ENCODE assay signal across 34 cellular contexts in genomic region chr19:2312819-2313501, GRCh38. TPM values are rescaled to one million over a fixed set of nuclear protein-coding genes. Genes with fewer than 3 reads are reported as not detected.
DNase-seq lines count a peak whose midpoint lies in the region; ATAC-seq, FAIRE-seq and TF ChIP-seq lines count a peak whose summit lies in the region.
"Had no signal": no experiment of that assay in that cellular context is flagged by ENCODE, and none has a peak within 500 bp of the region (broad histone marks: within the 10 kb centered on the region; RNA-seq: fewer than 3 reads in every experiment).

No MANE protein-coding gene starts in this region.

- TF ChIP-seq CTCF in HEK293 (tag by site-specific recombination; IDR thresholded peaks at IDR 0.05) (no peak), H1 (IDR thresholded peaks at IDR 0.05; ENCODE audit: control extremely low read depth in 1 of 3, insufficient read depth in 1 of 3, low read depth in 1 of 3, low read length in 3 of 3) (peak in 1 of 3 experiments; percentile 6; a peak in 1 of 4 replicates)

- no peaks in the 10 kb centered on the region for H4K20me1 ChIP-seq in H1 (replicated peaks in 1 of 2; ENCODE audit: control insufficient read depth in 1 of 2, insufficient read depth in 2 of 2, low read length in 2 of 2)

- no peak overlapping the region for H4K5ac ChIP-seq in H1 (ENCODE audit: insufficient read length, low read depth, low read length)

- DNase-seq in NCI-H345 (lab: John Stamatoyannopoulos, UW) (peak; percentile 63), NCI-H345 treated with DMSO at 0.1 percent for 48 hours (lab: John Stamatoyannopoulos, UW; ENCODE audit: unreplicated experiment) (no peak), H1 (ENCODE audit: low read depth in 1 of 2, low spot score in 2 of 2) (peak in 1 of 2 experiments; percentile 81)
- DNase-seq in activated T-cell treated with anti-CD3 and anti-CD28 coated beads, Interleukin-2, amount 50 U/mL, for 4 hours, result no peak
- DNase-seq: ACHN; activated CD8-positive, alpha-beta memory T cell treated with anti-CD3 and anti-CD28 coated beads for 24 hours; activated naive CD4-positive, alpha-beta T cell treated with Interleukin-2 at 50 U/mL for 16 hours; activated T-cell treated with anti-CD3 and anti-CD28 coated beads, Interleukin-2, amount 50 U/mL, for 48 hours; amniotic stem cell; C1 segment of cervical spinal cord; effector memory CD4-positive, alpha-beta T cell; foreskin fibroblast; GOT3; Karpas-422; NCI-H187 treated with DMSO at 0.1 percent for 48 hours; NCI-H524 treated with DMSO at 0.1 percent for 48 hours; pancreas; RPMI8226; uterus had no signal

- H3K36me3 ChIP-seq in HEK293 (ENCODE audit: control insufficient read depth in 2 of 2, insufficient read depth in 1 of 2, low read length in 2 of 2), result no peaks in the 10 kb centered on the region
- no peaks in the 10 kb centered on the region for H3K36me3 ChIP-seq in H1 (ENCODE audit: control insufficient read depth in 2 of 4, insufficient read depth in 4 of 4, low read length in 3 of 4)
- H3K36me3 ChIP-seq: breast epithelium, pancreas, suprapubic skin, uterus had no signal

- no peak overlapping the region for H3K23ac ChIP-seq in H1 (ENCODE audit: insufficient read length)

- H2BK12ac ChIP-seq in H1 (ENCODE audit: low read depth, low read length), result no peak overlapping the region

- H3K27me3 Mint-ChIP-seq in stimulated activated memory B cell treated with anti-CD40 and anti-IgM and Interleukin-4, amounts not matched to agents 10 μg/mL and 1 μg/mL and 100 μg/mL, for 72 hours, result peaks cover 29% of the 10 kb centered on the region
- peaks cover 52% of the 10 kb centered on the region for H3K27me3 Mint-ChIP-seq in activated T-cell treated with anti-CD3 and anti-CD28 coated beads, Interleukin-2, amount 50 U/mL, for 4 hours (ENCODE audit: low read depth)

- no peak for TF ChIP-seq POLR2A in H1 (IDR thresholded peaks at IDR 0.05; ENCODE audit: control extremely low read depth in 1 of 2, low read depth in 2 of 2, low read length in 2 of 2)

- no peak for FAIRE-seq in H1 (lab: Jason Lieb, UNC)
- FAIRE-seq: colon, G401.6, GM18507, HTR-8/SVneo, islet of Langerhans, pancreas had no signal

- POLR2A ChIA-PET in HEK293 (lab: Yijun Ruan, JAX), result no interaction called here
- POLR2A ChIA-PET in H1 (lab: Charles Lee; ENCODE audit: partially characterized antibody), result interaction anchor here (0.6 to 1.6 kb wide), 3 partner anchors 10 to 55 kb away, joined by 3 to 6 read pairs (median 3); no protein-coding TSS in a partner anchor

- no peak overlapping the region for H2AFZ ChIP-seq in H1 (ENCODE audit: low read length)

- WGBS in H1 (ENCODE audit: extremely low coverage in 1 of 2, insufficient coverage in 1 of 2, insufficient read length in 1 of 2, insufficient replicate concordance in 2 of 2, low coverage in 1 of 2, low lambda C conversion rate in 2 of 2, missing lambda C conversion rate in 1 of 2), 2 experiments, result 57% methylated on average over 21 of the region's 28 CpGs; no CpG with 5 or more reads in 1 of the 2 experiments

- H4K8ac ChIP-seq in H1 (ENCODE audit: extremely low read depth, insufficient read depth, low read length), result peak overlapping the region; percentile 46; the same call in 1 of the 2 replicates

- H3K79me2 ChIP-seq in H1 (ENCODE audit: control insufficient read depth in 1 of 2, insufficient read depth in 2 of 2, low read length in 2 of 2), result no peaks in the 10 kb centered on the region

- H3K4me3 ChIP-seq in HEK293 (ENCODE audit: low read depth, low read length) (no peak overlapping the region), H1 (ENCODE audit: extremely low read depth in 1 of 4, insufficient read depth in 2 of 4, low read depth in 3 of 4, low read length in 4 of 4) (peak overlapping the region in 1 of 4 experiments; percentile 42; a peak in 2 of 8 replicates)
- H3K4me3 ChIP-seq: breast epithelium, pancreas, smooth muscle cell, suprapubic skin, uterus had no signal

- no peak overlapping the region for H2BK5ac ChIP-seq in H1 (ENCODE audit: low read depth, low read length)

- no peak overlapping the region; the same call in 1 of the 2 replicates for H2BK20ac ChIP-seq in H1 (ENCODE audit: low read length)

- H2BK15ac ChIP-seq in H1 (ENCODE audit: low read length), result peak overlapping the region; percentile 25; the same call in 1 of the 2 replicates

- H3K27me3 ChIP-seq in H1 (replicated peaks in 1 of 4; ENCODE audit: control insufficient read depth in 3 of 4, extremely low read depth in 1 of 4, insufficient read depth in 3 of 4, low read length in 3 of 4), result peaks cover 6 to 14% (median 12%) of the 10 kb centered on the region in 4 experiments
- H3K27me3 ChIP-seq: pancreas had no signal

- peak overlapping the region; percentile 93 for H2AK5ac ChIP-seq in H1 (ENCODE audit: low read depth, low read length)

- H3K36me3 Mint-ChIP-seq in stimulated activated memory B cell treated with anti-CD40 and anti-IgM and Interleukin-4, amounts not matched to agents 10 μg/mL and 1 μg/mL and 100 μg/mL, for 72 hours, result no peaks in the 10 kb centered on the region
- H3K36me3 Mint-ChIP-seq in activated T-cell treated with anti-CD3 and anti-CD28 coated beads, Interleukin-2, amount 50 U/mL, for 4 hours (ENCODE audit: insufficient read depth), result no peaks in the 10 kb centered on the region

- H3K4me1 Mint-ChIP-seq in stimulated activated memory B cell treated with anti-CD40 and anti-IgM and Interleukin-4, amounts not matched to agents 10 μg/mL and 1 μg/mL and 100 μg/mL, for 72 hours, result peaks cover 44% of the 10 kb centered on the region
- H3K4me1 Mint-ChIP-seq in activated T-cell treated with anti-CD3 and anti-CD28 coated beads, Interleukin-2, amount 50 U/mL, for 4 hours (ENCODE audit: low read depth), result peaks cover 2% of the 10 kb centered on the region

- no peaks in the 10 kb centered on the region for H3K9me3 ChIP-seq in HEK293 (ENCODE audit: control insufficient read depth, insufficient read depth, low read depth, low read length)
- no peaks in the 10 kb centered on the region for H3K9me3 ChIP-seq in H1 (ENCODE audit: insufficient read depth in 2 of 2, low read depth in 1 of 2, low read length in 1 of 2)
- H3K9me3 ChIP-seq: pancreas had no signal

- H3K18ac ChIP-seq in H1 (ENCODE audit: extremely low read depth, low read length), result no peak overlapping the region; the same call in 1 of the 2 replicates

- peak overlapping the region; percentile 5 to 60; a peak in 2 of 4 replicates for H3K4me2 ChIP-seq in H1 (ENCODE audit: insufficient read depth in 1 of 2, low read depth in 2 of 2, low read length in 2 of 2)
- H3K4me2 ChIP-seq: smooth muscle cell had no signal

- TF ChIP-seq EP300 in H1 (IDR thresholded peaks at IDR 0.05; ENCODE audit: borderline replicate concordance in 1 of 2, low read depth in 2 of 2, low read length in 2 of 2), result no peak

- ATAC-seq in stimulated activated memory B cell treated with anti-CD40 and anti-IgM and Interleukin-4, amounts not matched to agents 10 μg/mL and 1 μg/mL and 100 μg/mL, for 72 hours, result no peak
- ATAC-seq in activated T-cell treated with anti-CD3 and anti-CD28 coated beads, Interleukin-2, amount 50 U/mL, for 4 hours, result no peak
- ATAC-seq in GM18517 (IDR thresholded peaks at IDR 0.05; ENCODE audit: unreplicated experiment), result no peak
- no peak for ATAC-seq in HG03045 (IDR thresholded peaks at IDR 0.05; ENCODE audit: unreplicated experiment)
- ATAC-seq: natural killer cell treated with Interleukin-12 subunit alpha and Interleukin-12 subunit beta and Interleukin-15 and Interleukin-18, amount 100 ng/mL, for 72 hours; pancreas had no signal

- peaks cover 2% of the 10 kb centered on the region; the same call in 1 of the 2 replicates for H3K23me2 ChIP-seq in H1 (ENCODE audit: low read depth, low read length)

- H3K27ac Mint-ChIP-seq in stimulated activated memory B cell treated with anti-CD40 and anti-IgM and Interleukin-4, amounts not matched to agents 10 μg/mL and 1 μg/mL and 100 μg/mL, for 72 hours, result peak overlapping the region; percentile 48
- H3K27ac Mint-ChIP-seq: natural killer cell treated with Interleukin-12 subunit alpha and Interleukin-12 subunit beta and Interleukin-15 and Interleukin-18, amount 100 ng/mL, for 72 hours; T-helper 1 cell treated with Interleukin-12 subunit alpha and Interleukin-12 subunit beta and Interleukin-4 antibody, amounts not matched to agents 30 μg/mL and 1 μg/mL, for 36 hours had no signal

- H3K9me3 Mint-ChIP-seq in stimulated activated memory B cell treated with anti-CD40 and anti-IgM and Interleukin-4, amounts not matched to agents 10 μg/mL and 1 μg/mL and 100 μg/mL, for 72 hours, result no peaks in the 10 kb centered on the region
- H3K9me3 Mint-ChIP-seq in activated T-cell treated with anti-CD3 and anti-CD28 coated beads, Interleukin-2, amount 50 U/mL, for 4 hours, result peaks cover 9% of the 10 kb centered on the region

- H3K4me1 ChIP-seq in HEK293 (ENCODE audit: control insufficient read depth, insufficient read depth, low read length) (no peaks in the 10 kb centered on the region), H1 (replicated peaks in 1 of 4; ENCODE audit: control insufficient read depth in 3 of 4, insufficient read depth in 4 of 4, low read length in 3 of 4) (peaks cover 0 to 8% (median under 1%) of the 10 kb centered on the region in 4 experiments; a peak in 4 of 7 replicates)
- H3K4me1 ChIP-seq: breast epithelium, pancreas, uterus had no signal

- no peak overlapping the region for H3K14ac ChIP-seq in H1 (ENCODE audit: insufficient read length)

- H3K9ac ChIP-seq in H1 (replicated peaks in 1 of 4; ENCODE audit: extremely low read depth in 1 of 4, low read depth in 3 of 4, low read length in 3 of 4), result no peak overlapping the region

- CTCF ChIA-PET in HEK293 (lab: Yijun Ruan, JAX), result no interaction called here
- CTCF ChIA-PET in H1 (lab: Charles Lee; ENCODE audit: partially characterized antibody), result interaction anchor here (0.9 to 9.8 kb wide), 2 partner anchors 37 to 67 kb away, joined by 3 to 106 read pairs; no protein-coding TSS in a partner anchor

- no peaks in the 10 kb centered on the region for H3K79me1 ChIP-seq in H1 (ENCODE audit: low read depth, low read length)

- no peak overlapping the region for H2BK120ac ChIP-seq in H1 (replicated peaks; ENCODE audit: low read depth, low read length)

- H3K4me3 Mint-ChIP-seq in stimulated activated memory B cell treated with anti-CD40 and anti-IgM and Interleukin-4, amounts not matched to agents 10 μg/mL and 1 μg/mL and 100 μg/mL, for 72 hours, result no peak overlapping the region
- no peak overlapping the region for H3K4me3 Mint-ChIP-seq in activated T-cell treated with anti-CD3 and anti-CD28 coated beads, Interleukin-2, amount 50 U/mL, for 4 hours
- H3K4me3 Mint-ChIP-seq: natural killer cell treated with Interleukin-12 subunit alpha and Interleukin-12 subunit beta and Interleukin-15 and Interleukin-18, amount 100 ng/mL, for 72 hours; T-helper 1 cell treated with Interleukin-12 subunit alpha and Interleukin-12 subunit beta and Interleukin-4 antibody, amounts not matched to agents 30 μg/mL and 1 μg/mL, for 36 hours had no signal

- H3K27ac ChIP-seq in HEK293 (ENCODE audit: extremely low read depth, low read depth, low read length) (no peak overlapping the region), H1 (ENCODE audit: low read depth, low read length) (no peak overlapping the region)
- H3K27ac ChIP-seq: breast epithelium, pancreas, suprapubic skin, uterus had no signal

- H4K91ac ChIP-seq in H1 (replicated peaks; ENCODE audit: insufficient read length, low read length), result no peak overlapping the region

- H3K56ac ChIP-seq in H1 (replicated peaks; ENCODE audit: insufficient read length, low read depth, low read length), result no peak overlapping the region

- no peak overlapping the region for H3K4ac ChIP-seq in H1 (replicated peaks; ENCODE audit: insufficient read length, low read depth, low read length)

- no peak for TF ChIP-seq RAD21 in H1 (IDR thresholded peaks at IDR 0.05 in 1 of 2, conservative IDR thresholded peaks at IDR 0.05 in 1 of 2; ENCODE audit: low read depth in 2 of 2, low read length in 2 of 2)

RNA-seq across cellular contexts. Expression of gene LINGO3, which starts 5.0 kb away (rescaled TPM):
- total RNA-seq in H1 (2021; fragmentation: NEBNext Ultra II Directional; extraction: Animal tissue kit (Norgen Biotek cat#: 25700)), result 0.13 TPM in 1 of 2 replicates, not detected in the other
- 0.59 and 0.93 TPM in 2 replicates for polyA plus RNA-seq in H1 (2011; rRNA removed)
- polyA plus RNA-seq in H1 (2011; cell fraction: cytosol; rRNA removed), result 0.62 TPM
- 0.64 TPM for polyA plus RNA-seq in H1 (2011; cell fraction: nucleus; rRNA removed)
- polyA plus RNA-seq in H1 (2012, experiment 1 of 2), result 0.25 to 0.36 TPM (median 0.27 TPM) in 3 of 4 replicates, not detected in the other
- polyA plus RNA-seq in H1 (2012, experiment 2 of 2), result 0.16 TPM
- polyA plus RNA-seq in H1 (2013, experiment 1 of 2), result 0.26 TPM
- 0.35 TPM for polyA plus RNA-seq in H1 (2013, experiment 2 of 2)
- 0.13 TPM in 1 of 2 replicates, not detected in the other for polyA minus RNA-seq in H1 (2011; rRNA and poly(A)+ RNA removed)
- not detected for polyA minus RNA-seq in H1 (2011; cell fraction: cytosol; rRNA and poly(A)+ RNA removed)
- 0.60 TPM for polyA minus RNA-seq in H1 (2011; cell fraction: nucleus; rRNA and poly(A)+ RNA removed)
- total RNA-seq in activated T-cell treated with anti-CD3 and anti-CD28 coated beads, Interleukin-2, amount 50 U/mL, for 4 hours, result not detected
- total RNA-seq: smooth muscle cell, suprapubic skin, uterus had no signal

RNA-seq across cellular contexts. Expression of gene LSM7, which starts 15.4 kb away (rescaled TPM):
- total RNA-seq in H1 (2021; fragmentation: NEBNext Ultra II Directional; extraction: Animal tissue kit (Norgen Biotek cat#: 25700)), result 228 and 238 TPM in 2 replicates
- 1,335 and 1,623 TPM in 2 replicates for polyA plus RNA-seq in H1 (2011; rRNA removed)
- polyA plus RNA-seq in H1 (2011; cell fraction: cytosol; rRNA removed), result 1,271 TPM
- polyA plus RNA-seq in H1 (2011; cell fraction: nucleus; rRNA removed), result 377 TPM
- 395 to 466 TPM (median 428 TPM) in 4 replicates for polyA plus RNA-seq in H1 (2012, experiment 1 of 2)
- 735 TPM for polyA plus RNA-seq in H1 (2012, experiment 2 of 2)
- polyA plus RNA-seq in H1 (2013, experiment 1 of 2), result 408 TPM
- 417 TPM for polyA plus RNA-seq in H1 (2013, experiment 2 of 2)
- polyA minus RNA-seq in H1 (2011; rRNA and poly(A)+ RNA removed), result 20.1 and 23.2 TPM in 2 replicates
- polyA minus RNA-seq in H1 (2011; cell fraction: cytosol; rRNA and poly(A)+ RNA removed), result 67.1 TPM
- 79.0 TPM for polyA minus RNA-seq in H1 (2011; cell fraction: nucleus; rRNA and poly(A)+ RNA removed)
- total RNA-seq in activated T-cell treated with anti-CD3 and anti-CD28 coated beads, Interleukin-2, amount 50 U/mL, for 4 hours, result 100 to 1,000 TPM; 275 to 313 (median 307) TPM

RNA-seq across cellular contexts. Expression of gene SPPL2B, which starts 15.5 kb away (rescaled TPM):
- 52.6 and 55.7 TPM in 2 replicates for total RNA-seq in H1 (2021; fragmentation: NEBNext Ultra II Directional; extraction: Animal tissue kit (Norgen Biotek cat#: 25700))
- polyA plus RNA-seq in H1 (2011; rRNA removed), result 34.8 and 83.1 TPM in 2 replicates
- polyA plus RNA-seq in H1 (2011; cell fraction: cytosol; rRNA removed), result 61.8 TPM
- 378 TPM for polyA plus RNA-seq in H1 (2011; cell fraction: nucleus; rRNA removed)
- 36.1 to 78.9 TPM (median 69.1 TPM) in 4 replicates for polyA plus RNA-seq in H1 (2012, experiment 1 of 2)
- polyA plus RNA-seq in H1 (2012, experiment 2 of 2), result 44.7 TPM
- 40.7 TPM for polyA plus RNA-seq in H1 (2013, experiment 1 of 2)
- 37.4 TPM for polyA plus RNA-seq in H1 (2013, experiment 2 of 2)
- 16.2 and 16.8 TPM in 2 replicates for polyA minus RNA-seq in H1 (2011; rRNA and poly(A)+ RNA removed)
- polyA minus RNA-seq in H1 (2011; cell fraction: cytosol; rRNA and poly(A)+ RNA removed), result 33.4 TPM
- 47.4 TPM for polyA minus RNA-seq in H1 (2011; cell fraction: nucleus; rRNA and poly(A)+ RNA removed)
- 10 to 100 TPM; 42.1 to 45.3 (median 42.2) TPM for total RNA-seq in activated T-cell treated with anti-CD3 and anti-CD28 coated beads, Interleukin-2, amount 50 U/mL, for 4 hours

RNA-seq across cellular contexts. Expression of gene PEAK3, which starts 31.0 kb away (rescaled TPM):
- total RNA-seq in H1 (2021; fragmentation: NEBNext Ultra II Directional; extraction: Animal tissue kit (Norgen Biotek cat#: 25700)), result not detected in 2 replicates
- polyA plus RNA-seq in H1 (2011; rRNA removed), result not detected in 2 replicates
- not detected for polyA plus RNA-seq in H1 (2011; cell fraction: cytosol; rRNA removed)
- not detected for polyA plus RNA-seq in H1 (2011; cell fraction: nucleus; rRNA removed)
- 0.06 to 0.11 TPM in 2 of 4 replicates, not detected in the others for polyA plus RNA-seq in H1 (2012, experiment 1 of 2)
- polyA plus RNA-seq in H1 (2012, experiment 2 of 2), result not detected
- not detected for polyA plus RNA-seq in H1 (2013, experiment 1 of 2)
- polyA plus RNA-seq in H1 (2013, experiment 2 of 2), result not detected
- polyA minus RNA-seq in H1 (2011; rRNA and poly(A)+ RNA removed), result not detected in 2 replicates
- not detected for polyA minus RNA-seq in H1 (2011; cell fraction: cytosol; rRNA and poly(A)+ RNA removed)
- polyA minus RNA-seq in H1 (2011; cell fraction: nucleus; rRNA and poly(A)+ RNA removed), result not detected
- under 1 TPM in 1 of 3 donors, not detected in 2; 0.11 TPM for total RNA-seq in activated T-cell treated with anti-CD3 and anti-CD28 coated beads, Interleukin-2, amount 50 U/mL, for 4 hours
- total RNA-seq: smooth muscle cell had no signal

RNA-seq across cellular contexts. Expression of gene TMPRSS9, which starts 47.1 kb away (rescaled TPM):
- 0.19 and 0.33 TPM in 2 replicates for total RNA-seq in H1 (2021; fragmentation: NEBNext Ultra II Directional; extraction: Animal tissue kit (Norgen Biotek cat#: 25700))
- 0.15 and 0.33 TPM in 2 replicates for polyA plus RNA-seq in H1 (2011; rRNA removed)
- 0.44 TPM for polyA plus RNA-seq in H1 (2011; cell fraction: cytosol; rRNA removed)
- 3.6 TPM for polyA plus RNA-seq in H1 (2011; cell fraction: nucleus; rRNA removed)
- polyA plus RNA-seq in H1 (2012, experiment 1 of 2), result 0.46 to 0.84 TPM (median 0.66 TPM) in 4 replicates
- polyA plus RNA-seq in H1 (2012, experiment 2 of 2), result 0.12 TPM
- 0.08 TPM for polyA plus RNA-seq in H1 (2013, experiment 1 of 2)
- 0.09 TPM for polyA plus RNA-seq in H1 (2013, experiment 2 of 2)
- polyA minus RNA-seq in H1 (2011; rRNA and poly(A)+ RNA removed), result 0.10 and 0.32 TPM in 2 replicates
- polyA minus RNA-seq in H1 (2011; cell fraction: cytosol; rRNA and poly(A)+ RNA removed), result 0.37 TPM
- 1.1 TPM for polyA minus RNA-seq in H1 (2011; cell fraction: nucleus; rRNA and poly(A)+ RNA removed)
- total RNA-seq in activated T-cell treated with anti-CD3 and anti-CD28 coated beads, Interleukin-2, amount 50 U/mL, for 4 hours, result not detected
- total RNA-seq: lower leg skin; natural killer cell treated with Interleukin-12 subunit alpha and Interleukin-12 subunit beta and Interleukin-15 and Interleukin-18, amount 100 ng/mL, for 72 hours; smooth muscle cell; suprapubic skin had no signal
